ENCODE assay signal across 16 cellular contexts in the genomic region with DNA sequence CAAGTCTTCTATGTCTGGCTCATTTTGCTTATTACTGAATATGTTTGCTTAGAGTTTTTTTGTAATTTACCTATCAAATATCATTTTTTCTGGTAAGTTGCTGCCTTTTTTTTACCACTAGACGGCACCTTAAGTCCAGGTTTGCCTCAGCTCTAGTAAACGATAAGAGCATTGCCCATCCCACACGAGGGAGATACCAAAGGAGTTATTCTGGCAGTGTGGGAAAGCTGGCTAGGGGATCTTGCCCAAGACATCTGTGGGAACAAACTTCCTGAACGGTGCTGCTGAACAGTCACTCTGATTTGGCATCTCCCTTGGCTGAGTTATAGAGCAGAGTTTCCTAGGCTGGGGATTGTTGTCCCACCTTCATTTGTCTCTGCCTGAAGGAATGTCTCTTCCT.
DNase-seq lines count a peak whose midpoint lies in the region; ATAC-seq and TF ChIP-seq lines count a peak whose summit lies in the region.
"Had no signal": no experiment of that assay in that cellular context is flagged by ENCODE, and none has a peak within 500 bp of the region (broad histone marks: within the 10 kb centered on the region; RNA-seq: fewer than 3 reads in every experiment).

No MANE protein-coding gene starts in this region.

- H3K27ac Mint-ChIP-seq in WTC11, result no peak overlapping the region
- H3K27ac Mint-ChIP-seq: activated CD4-positive, alpha-beta T cell treated with anti-CD3 and anti-CD28 coated beads, Interleukin-2, amount 10 ng/mL, durations not matched to agents 24 days and 14 days had no signal

- POLR2A ChIA-PET in WTC11 (lab: Charles Lee), result no interaction called here

- peak; percentile 62 for TF ChIP-seq RAD21 in Ishikawa (IDR thresholded peaks at IDR 0.05; ENCODE audit: low read depth)

- H3K27me3 Mint-ChIP-seq in WTC11 (ENCODE audit: low read depth), result 0 out of 2 replicates have a peak, but pooled peaks cover 4% of the 10 kb centered on the region
- H3K27me3 Mint-ChIP-seq: activated CD4-positive, alpha-beta T cell treated with anti-CD3 and anti-CD28 coated beads, Interleukin-2, amount 10 ng/mL, durations not matched to agents 24 days and 14 days had no signal

- TF ChIP-seq CTCF in WTC11 (IDR thresholded peaks at IDR 0.05) (no peak), GM10266 (IDR thresholded peaks at IDR 0.05; ENCODE audit: control insufficient read depth, insufficient read depth, low read depth, missing control alignments) (no peak)

- ATAC-seq in WTC11 (peak; percentile 57), GM21447 (IDR thresholded peaks at IDR 0.05; ENCODE audit: unreplicated experiment) (no peak)
- ATAC-seq: heart right ventricle had no signal

- no peak overlapping the region for H3K4me3 Mint-ChIP-seq in WTC11
- H3K4me3 Mint-ChIP-seq: activated CD4-positive, alpha-beta T cell treated with anti-CD3 and anti-CD28 coated beads, Interleukin-2, amount 10 ng/mL, durations not matched to agents 24 days and 14 days had no signal

- CTCF ChIA-PET in WTC11 (lab: Charles Lee), result interaction anchor here (1.4 to 4.9 kb wide), 3 partner anchors 303 to 309 kb away, joined by 5 to 23 read pairs (median 18); a partner anchor contains a TSS

- no peak for TF ChIP-seq EP300 in Ishikawa (IDR thresholded peaks at IDR 0.05; ENCODE audit: borderline replicate concordance)

- H3K36me3 Mint-ChIP-seq in WTC11, result peaks cover 13% of the 10 kb centered on the region

- DNase-seq in DMS53 (lab: John Stamatoyannopoulos, UW), result peak; percentile 63
- no peak for DNase-seq in WTC11 (ENCODE audit: low spot score)
- DNase-seq in iris pigment epithelial cell (ENCODE audit: low read depth), result peak; percentile 66
- no peak for DNase-seq in COR-L47 (lab: John Stamatoyannopoulos, UW)
- no peak for DNase-seq in GM10266 (ENCODE audit: extremely low spot score)
- DNase-seq in SKM-1 (lab: John Stamatoyannopoulos, UW; ENCODE audit: unreplicated experiment), result no peak
- DNase-seq: activated CD4-positive, alpha-beta T cell treated with anti-CD3 and anti-CD28 coated beads, Interleukin-2, amount 10 ng/mL, durations not matched to agents 24 days and 14 days; activated gamma-delta T cell treated with Interleukin-2 at 50 U/mL for 16 hours; Calu3; heart right ventricle; KG1; midbrain; NCI-H345; SIG-M5 had no signal

- H3K9me3 Mint-ChIP-seq in WTC11, result peaks cover 47% of the 10 kb centered on the region
- H3K9me3 Mint-ChIP-seq: activated CD4-positive, alpha-beta T cell treated with anti-CD3 and anti-CD28 coated beads, Interleukin-2, amount 10 ng/mL, durations not matched to agents 24 days and 14 days had no signal

- no peaks in the 10 kb centered on the region for H3K4me1 Mint-ChIP-seq in WTC11
- H3K4me1 Mint-ChIP-seq: activated CD4-positive, alpha-beta T cell treated with anti-CD3 and anti-CD28 coated beads, Interleukin-2, amount 10 ng/mL, durations not matched to agents 24 days and 14 days had no signal

TF ChIP-seq in Ishikawa, 13 proteins besides CTCF, POLR2A, EP300 and RAD21:
- no peak for TF ChIP-seq FOXM1 (IDR thresholded peaks at IDR 0.05; ENCODE audit: borderline replicate concordance, low read depth)
- no peak for TF ChIP-seq TCF12 (IDR thresholded peaks at IDR 0.05; ENCODE audit: low read depth)
- TF ChIP-seq EGR1 (IDR thresholded peaks at IDR 0.05), result no peak
- no peak for TF ChIP-seq CEBPB (IDR thresholded peaks at IDR 0.05)
- TF ChIP-seq YY1 (IDR thresholded peaks at IDR 0.05; ENCODE audit: low read depth), result no peak
- TF ChIP-seq, protein P1, sequence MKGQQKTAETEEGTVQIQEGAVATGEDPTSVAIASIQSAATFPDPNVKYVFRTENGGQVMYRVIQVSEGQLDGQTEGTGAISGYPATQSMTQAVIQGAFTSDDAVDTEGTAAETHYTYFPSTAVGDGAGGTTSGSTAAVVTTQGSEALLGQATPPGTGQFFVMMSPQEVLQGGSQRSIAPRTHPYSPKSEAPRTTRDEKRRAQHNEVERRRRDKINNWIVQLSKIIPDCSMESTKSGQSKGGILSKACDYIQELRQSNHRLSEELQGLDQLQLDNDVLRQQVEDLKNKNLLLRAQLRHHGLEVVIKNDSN (IDR thresholded peaks at IDR 0.05), result no peak

TF ChIP-seq in WTC11, 78 proteins besides CTCF, POLR2A, EP300 and RAD21:
- TF ChIP-seq, protein P2, sequence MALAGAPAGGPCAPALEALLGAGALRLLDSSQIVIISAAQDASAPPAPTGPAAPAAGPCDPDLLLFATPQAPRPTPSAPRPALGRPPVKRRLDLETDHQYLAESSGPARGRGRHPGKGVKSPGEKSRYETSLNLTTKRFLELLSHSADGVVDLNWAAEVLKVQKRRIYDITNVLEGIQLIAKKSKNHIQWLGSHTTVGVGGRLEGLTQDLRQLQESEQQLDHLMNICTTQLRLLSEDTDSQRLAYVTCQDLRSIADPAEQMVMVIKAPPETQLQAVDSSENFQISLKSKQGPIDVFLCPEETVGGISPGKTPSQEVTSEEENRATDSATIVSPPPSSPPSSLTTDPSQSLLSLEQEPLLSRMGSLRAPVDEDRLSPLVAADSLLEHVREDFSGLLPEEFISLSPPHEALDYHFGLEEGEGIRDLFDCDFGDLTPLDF (CRISPR knock-in tag; IDR thresholded peaks at IDR 0.05), result no peak
- TF ChIP-seq ZNF121 (CRISPR knock-in tag; IDR thresholded peaks at IDR 0.05) (no peak), NFATC4 (CRISPR knock-in tag; IDR thresholded peaks at IDR 0.05) (no peak), FOXP1 (CRISPR knock-in tag; IDR thresholded peaks at IDR 0.05; ENCODE audit: borderline replicate concordance) (no peak), ZNF416 (CRISPR knock-in tag; IDR thresholded peaks at IDR 0.05) (no peak), ZNF263 (CRISPR knock-in tag; IDR thresholded peaks at IDR 0.05; ENCODE audit: low read depth) (no peak), TEAD4 (CRISPR knock-in tag; IDR thresholded peaks at IDR 0.05) (no peak)
- TF ChIP-seq, protein P3, sequence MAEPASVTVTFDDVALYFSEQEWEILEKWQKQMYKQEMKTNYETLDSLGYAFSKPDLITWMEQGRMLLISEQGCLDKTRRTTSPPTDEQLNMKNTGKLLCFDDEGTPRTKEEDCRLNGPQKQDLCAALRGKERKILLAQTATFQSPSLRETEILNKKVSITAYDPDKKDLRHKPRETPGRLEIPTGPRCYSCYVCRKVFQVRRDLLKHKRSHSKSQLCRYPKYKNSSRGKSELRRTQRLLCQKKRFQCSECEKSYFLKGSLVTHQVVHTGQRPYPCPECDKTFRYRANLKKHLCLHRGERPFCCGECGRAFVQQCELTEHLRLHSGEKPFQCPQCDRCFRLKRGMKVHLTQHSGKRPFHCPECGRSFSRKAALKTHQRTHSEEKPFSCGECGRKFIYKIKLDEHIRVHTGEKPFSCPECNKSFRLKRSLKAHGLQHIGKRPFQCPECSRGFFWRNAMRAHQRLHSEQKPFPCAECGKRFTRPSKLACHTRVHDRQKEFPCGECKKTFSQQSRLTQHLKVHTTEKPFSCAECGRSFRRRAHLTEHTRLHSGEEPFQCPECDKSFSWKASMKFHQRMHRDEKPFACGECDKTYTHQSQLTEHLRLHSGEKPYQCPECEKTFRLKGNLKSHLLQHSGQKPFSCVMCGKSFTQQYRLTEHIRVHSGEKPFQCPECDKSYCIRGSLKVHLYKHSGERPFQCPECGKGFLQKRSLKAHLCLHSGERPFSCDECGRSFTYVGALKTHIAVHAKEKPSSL (CRISPR knock-in tag; conservative IDR thresholded peaks at IDR 0.05), result no peak
- TF ChIP-seq, protein P4, sequence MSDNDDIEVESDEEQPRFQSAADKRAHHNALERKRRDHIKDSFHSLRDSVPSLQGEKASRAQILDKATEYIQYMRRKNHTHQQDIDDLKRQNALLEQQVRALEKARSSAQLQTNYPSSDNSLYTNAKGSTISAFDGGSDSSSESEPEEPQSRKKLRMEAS (CRISPR knock-in tag; IDR thresholded peaks at IDR 0.05), result no peak
- TF ChIP-seq, protein P1 (CRISPR knock-in tag; IDR thresholded peaks at IDR 0.05), result no peak

Comparison
In these comparisons a context has a peak if more than half of its experiments do, and no peak if none do; other contexts are left out.
1. DNase-seq: peak in DMS53 (single experiment) and iris pigment epithelial cell (single experiment); none in WTC11 (single experiment), COR-L47 (single experiment), GM10266 (single experiment) and SKM-1 (single experiment).